ENCODE assay signal across 20 cellular contexts in the genomic region with DNA sequence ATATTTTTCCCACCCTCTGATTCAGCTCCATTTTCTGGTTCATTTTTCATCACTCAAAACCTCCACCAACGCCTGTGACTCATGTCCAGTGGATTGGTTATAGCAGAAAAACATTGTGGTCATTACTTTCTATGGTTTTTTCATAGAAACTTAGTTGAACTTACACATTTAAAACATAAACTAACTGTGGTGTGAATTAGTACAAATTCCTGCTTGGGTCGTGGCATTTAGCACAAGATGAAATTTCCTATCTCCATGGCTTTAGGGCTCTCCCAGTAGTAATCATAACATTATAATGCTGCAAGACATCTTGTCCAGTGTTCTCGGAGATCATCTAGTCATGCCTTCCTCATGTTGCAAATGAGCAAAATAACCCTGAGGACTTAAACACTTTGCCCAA. TPM values are rescaled to one million over a fixed set of nuclear protein-coding genes. Genes with fewer than 3 reads are reported as not detected.
DNase-seq lines count a peak whose midpoint lies in the region; TF ChIP-seq lines count a peak whose summit lies in the region.
"Had no signal": no experiment of that assay in that cellular context is flagged by ENCODE, and none has a peak within 500 bp of the region (broad histone marks: within the 10 kb centered on the region; RNA-seq: fewer than 3 reads in every experiment).

No MANE protein-coding gene starts in this region.

- H3K4me3 ChIP-seq in brain microvascular endothelial cell (ENCODE audit: low read depth, low read length), result no peak overlapping the region
- H3K4me3 ChIP-seq in smooth muscle cell, result no peak overlapping the region
- H3K4me3 ChIP-seq: pancreas had no signal

- H3K9ac ChIP-seq in smooth muscle cell (ENCODE audit: low read depth), result no peak overlapping the region

- H3K9me3 ChIP-seq in smooth muscle cell (replicated peaks; ENCODE audit: low read depth), result no peaks in the 10 kb centered on the region
- H3K9me3 ChIP-seq: pancreas had no signal

- H3K27me3 ChIP-seq in brain microvascular endothelial cell (replicated peaks) (no peaks in the 10 kb centered on the region), smooth muscle cell (ENCODE audit: low read depth) (no peaks in the 10 kb centered on the region)
- H3K27me3 ChIP-seq: pancreas had no signal

- peak overlapping the region; percentile 46 for H2AFZ ChIP-seq in smooth muscle cell (ENCODE audit: low read depth)

- H3K79me2 ChIP-seq in smooth muscle cell (ENCODE audit: low read depth), result no peaks in the 10 kb centered on the region

- in situ Hi-C loops in brain microvascular endothelial cell (cut with HindIII; ENCODE audit: low pct_ligation_motif_present, low sequenced_read_pairs), result no loop called here

- TF ChIP-seq CTCF in brain microvascular endothelial cell (IDR thresholded peaks at IDR 0.05; ENCODE audit: low read depth, low read length, missing control alignments) (no peak), smooth muscle cell (IDR thresholded peaks at IDR 0.05; ENCODE audit: borderline replicate concordance, insufficient read depth, poor library complexity, severe bottlenecking) (no peak)

- H3F3A ChIP-seq in smooth muscle cell (ENCODE audit: low read depth), result peaks cover 7% of the 10 kb centered on the region

- peak overlapping the region; percentile 53 for H3K4me2 ChIP-seq in smooth muscle cell

- no peaks in the 10 kb centered on the region for H4K20me1 ChIP-seq in smooth muscle cell (ENCODE audit: low read depth)

- 46% methylated on average over 3 of the region's 3 CpGs for WGBS in smooth muscle cell (ENCODE audit: low lambda C conversion rate)

- H3K36me3 ChIP-seq in brain microvascular endothelial cell (replicated peaks) (no peaks in the 10 kb centered on the region), smooth muscle cell (ENCODE audit: low read depth) (no peaks in the 10 kb centered on the region)
- H3K36me3 ChIP-seq: pancreas had no signal

- H3K27ac ChIP-seq in brain microvascular endothelial cell (no peak overlapping the region), smooth muscle cell (ENCODE audit: low read depth) (peak overlapping the region; percentile 13)
- H3K27ac ChIP-seq: pancreas had no signal

- DNase-seq in HT1080 (ENCODE audit: low read depth) (peak; percentile 46), brain microvascular endothelial cell (peak; percentile 44), smooth muscle cell (lab: John Stamatoyannopoulos, UW; ENCODE audit: unreplicated experiment) (no peak), inferior parietal cortex (ENCODE audit: extremely low spot score) (no peak), LoVo (ENCODE audit: low spot score) (no peak)
- DNase-seq: activated CD4-positive, alpha-beta T cell treated with anti-CD3 and anti-CD28 coated beads for 48 hours; activated effector memory CD4-positive, alpha-beta T cell treated with Interleukin-2 at 50 U/mL for 16 hours; amniotic stem cell; cerebellar nuclear complex; hippocampal formation; kidney; naive B cell; NCI-H1105; NCI-H2081 treated with DMSO at 0.1 percent for 48 hours; NCI-H524; pancreas; Right ventricle myocardium superior; stimulated activated CD4-positive, alpha-beta T cell treated with anti-CD3 and anti-CD28 coated beads, Interleukin-2, amount 100 ng/mL, for 48 hours had no signal

- H3K4me1 ChIP-seq in smooth muscle cell (ENCODE audit: low read depth), result no peaks in the 10 kb centered on the region

RNA-seq across cellular contexts. Expression of gene RNASE7, which starts 7.1 kb away (rescaled TPM):
- 0.43 TPM in 1 of 2 replicates, not detected in the other for total RNA-seq in HT1080 (2014; rRNA removed; shearing (Covaris generic))
- 0.09 TPM in 1 of 2 replicates, not detected in the other for polyA plus RNA-seq in HT1080 (2015; cell fraction: cytosol; rRNA removed)
- not detected in 2 replicates for polyA plus RNA-seq in HT1080 (2015; cell fraction: nucleus; rRNA removed)
- total RNA-seq in smooth muscle cell, result 1.4 and 4.1 TPM in 2 replicates
- polyA plus RNA-seq in smooth muscle cell, result 0.66 and 0.93 TPM in 2 replicates
- total RNA-seq: G401, kidney, lung microvascular endothelial cell, Right ventricle myocardium superior had no signal

RNA-seq across cellular contexts. Expression of gene RNASE8, which starts 8.4 kb away (rescaled TPM):
- total RNA-seq in HT1080 (2014; rRNA removed; shearing (Covaris generic)), result not detected in 2 replicates
- polyA plus RNA-seq in HT1080 (2015; cell fraction: cytosol; rRNA removed), result not detected in 2 replicates
- polyA plus RNA-seq in HT1080 (2015; cell fraction: nucleus; rRNA removed), result not detected in 2 replicates
- not detected in 2 replicates for total RNA-seq in smooth muscle cell
- not detected in 2 replicates for polyA plus RNA-seq in smooth muscle cell
- total RNA-seq: G401, kidney, lung microvascular endothelial cell, pancreas, Right ventricle myocardium superior had no signal
- polyA plus RNA-seq: pancreas had no signal

RNA-seq across cellular contexts. Expression of gene RNASE13, which starts 14.7 kb away (rescaled TPM):
- total RNA-seq in HT1080 (2014; rRNA removed; shearing (Covaris generic)), result not detected in 2 replicates
- polyA plus RNA-seq in HT1080 (2015; cell fraction: cytosol; rRNA removed), result not detected in 2 replicates
- polyA plus RNA-seq in HT1080 (2015; cell fraction: nucleus; rRNA removed), result not detected in 2 replicates
- total RNA-seq in smooth muscle cell, result not detected in 2 replicates
- 0.25 TPM in 1 of 2 replicates, not detected in the other for polyA plus RNA-seq in smooth muscle cell
- total RNA-seq: G401, kidney, lung microvascular endothelial cell, Right ventricle myocardium superior had no signal

RNA-seq across cellular contexts. Expression of gene TPPP2, which starts 19.2 kb away (rescaled TPM):
- not detected in 2 replicates for total RNA-seq in HT1080 (2014; rRNA removed; shearing (Covaris generic))
- not detected in 2 replicates for polyA plus RNA-seq in HT1080 (2015; cell fraction: cytosol; rRNA removed)
- polyA plus RNA-seq in HT1080 (2015; cell fraction: nucleus; rRNA removed), result not detected in 2 replicates
- total RNA-seq in smooth muscle cell, result 1.2 TPM in 1 of 2 replicates, not detected in the other
- polyA plus RNA-seq in smooth muscle cell, result 0.65 and 0.70 TPM in 2 replicates
- total RNA-seq: G401, kidney, lung microvascular endothelial cell had no signal

RNA-seq across cellular contexts. Expression of gene ARHGEF40, which starts 20.8 kb away (rescaled TPM):
- 16.5 and 18.8 TPM in 2 replicates for total RNA-seq in HT1080 (2014; rRNA removed; shearing (Covaris generic))
- 5.1 and 6.3 TPM in 2 replicates for polyA plus RNA-seq in HT1080 (2015; cell fraction: cytosol; rRNA removed)
- 17.2 and 18.5 TPM in 2 replicates for polyA plus RNA-seq in HT1080 (2015; cell fraction: nucleus; rRNA removed)
- total RNA-seq in smooth muscle cell, result 53.1 and 74.4 TPM in 2 replicates
- polyA plus RNA-seq in smooth muscle cell, result 67.8 and 73.5 TPM in 2 replicates

Comparison
In these comparisons a context has a peak if more than half of its experiments do, and no peak if none do; other contexts are left out.
1. DNase-seq: peak in HT1080 (single experiment) and brain microvascular endothelial cell (single experiment); none in smooth muscle cell (single experiment), inferior parietal cortex (single experiment) and LoVo (single experiment).